Comparison of ENCODE assay signal across 1 cellular context in genomic region chr3:136196401-136197158, GRCh38.
TF ChIP-seq lines count a peak whose summit lies in the region.

No MANE protein-coding gene starts in this region.

TF ChIP-seq in HepG2, 621 proteins besides CTCF, POLR2A, EP300 and RAD21 (continued from another document and continues in another):
- TF ChIP-seq ZNF773 (CRISPR knock-in tag; IDR thresholded peaks at IDR 0.05; ENCODE audit: borderline replicate concordance) (peak; percentile 85), GRHL1 (CRISPR knock-in tag; conservative IDR thresholded peaks at IDR 0.05) (peak; percentile 23; the same call in 1 of the 2 replicates), ZNF570 (CRISPR knock-in tag; IDR thresholded peaks at IDR 0.05; ENCODE audit: borderline replicate concordance) (no peak; the same call in 1 of the 2 replicates), ZNF598 (CRISPR knock-in tag; IDR thresholded peaks at IDR 0.05; ENCODE audit: borderline replicate concordance) (peak; percentile 97), ZNF691 (CRISPR knock-in tag; IDR thresholded peaks at IDR 0.05; ENCODE audit: borderline replicate concordance, low read depth) (no peak), SIN3A (IDR thresholded peaks at IDR 0.05; ENCODE audit: borderline replicate concordance, low read depth, low read length) (peak; percentile 67; the same call in 1 of the 2 replicates), GMEB2 (CRISPR knock-in tag; IDR thresholded peaks at IDR 0.05; ENCODE audit: low read depth) (no peak), ZNF737 (CRISPR knock-in tag; IDR thresholded peaks at IDR 0.05; ENCODE audit: borderline replicate concordance) (peak; percentile 97), ZNF3 (CRISPR knock-in tag; IDR thresholded peaks at IDR 0.05) (no peak), ZNF350 (CRISPR knock-in tag; IDR thresholded peaks at IDR 0.05; ENCODE audit: borderline replicate concordance, low read depth) (peak; percentile 100), ARID4A (CRISPR knock-in tag; IDR thresholded peaks at IDR 0.05; ENCODE audit: borderline replicate concordance) (peak; percentile 93), FOXO1 (CRISPR knock-in tag; IDR thresholded peaks at IDR 0.05) (peak; percentile 45; the same call in 1 of the 2 replicates), HMG20B (CRISPR knock-in tag; conservative IDR thresholded peaks at IDR 0.05) (no peak), ZNF143 (CRISPR knock-in tag; IDR thresholded peaks at IDR 0.05) (peak; percentile 57; the same call in 1 of the 2 replicates), THRA (CRISPR knock-in tag; IDR thresholded peaks at IDR 0.05; ENCODE audit: borderline replicate concordance) (peak; percentile 47; the same call in 1 of the 2 replicates), EED (CRISPR knock-in tag; IDR thresholded peaks at IDR 0.05) (no peak), FOSL1 (CRISPR knock-in tag; IDR thresholded peaks at IDR 0.05; ENCODE audit: borderline replicate concordance) (peak; percentile 67; the same call in 1 of the 2 replicates), IRF2 (CRISPR knock-in tag; IDR thresholded peaks at IDR 0.05) (peak; percentile 71), MIER3 (CRISPR knock-in tag; IDR thresholded peaks at IDR 0.05; ENCODE audit: borderline replicate concordance) (0 out of 2 replicates have a peak, but pooled peaks have one; percentile 28), ZNF672 (CRISPR knock-in tag; IDR thresholded peaks at IDR 0.05) (peak; percentile 94), MLX (CRISPR knock-in tag; IDR thresholded peaks at IDR 0.05) (peak; percentile 66), ZGPAT (CRISPR knock-in tag; IDR thresholded peaks at IDR 0.05) (peak; percentile 95), CBX1 (IDR thresholded peaks at IDR 0.05; ENCODE audit: low read depth) (peak; percentile 92), REXO4 (CRISPR knock-in tag; IDR thresholded peaks at IDR 0.05; ENCODE audit: borderline replicate concordance) (peak; percentile 98), HMGXB3 (CRISPR knock-in tag; IDR thresholded peaks at IDR 0.05; ENCODE audit: borderline replicate concordance) (peak; percentile 92), SIX4 (CRISPR knock-in tag; IDR thresholded peaks at IDR 0.05) (peak; percentile 40; the same call in 1 of the 2 replicates), HMG20A (CRISPR knock-in tag; IDR thresholded peaks at IDR 0.05; ENCODE audit: borderline replicate concordance) (no peak; the same call in 1 of the 2 replicates), ZNF512 (CRISPR knock-in tag; IDR thresholded peaks at IDR 0.05) (peak; percentile 82), ZNF292 (CRISPR knock-in tag; IDR thresholded peaks at IDR 0.05; ENCODE audit: borderline replicate concordance, low read depth) (peak; percentile 93), ZNF713 (CRISPR knock-in tag; IDR thresholded peaks at IDR 0.05) (no peak), ZNF513 (CRISPR knock-in tag; conservative IDR thresholded peaks at IDR 0.05) (0 out of 2 replicates have a peak, but pooled peaks have one; percentile 37), CENPT (CRISPR knock-in tag; IDR thresholded peaks at IDR 0.05; ENCODE audit: low read depth) (peak; percentile 97), TERF1 (CRISPR knock-in tag; IDR thresholded peaks at IDR 0.05) (peak; percentile 97), U2AF1 (optimal IDR thresholded peaks at IDR 0.05; ENCODE audit: low read depth, low read length) (peak; percentile 94)
